ENCODE assay signal across 1 cellular context in genomic region chr5:154840435-154841272, GRCh38.
A peak's percentile ranks its signal among the peaks of the same experiment; 100 is the strongest.
TF ChIP-seq lines count a peak whose summit lies in the region.

No MANE protein-coding gene starts in this region.

TF ChIP-seq in K562, 482 proteins besides CTCF, POLR2A, EP300 and RAD21 (continued from another document):
- TF ChIP-seq JUND (IDR thresholded peaks at IDR 0.05; ENCODE audit: borderline replicate concordance, low read depth, low read length): peak; percentile 84
- TF ChIP-seq JUND (tag; IDR thresholded peaks at IDR 0.05; ENCODE audit: borderline replicate concordance, low read depth, low read length): peak; percentile 78; the same call in 2 of the 3 replicates
- TF ChIP-seq NFE2 (IDR thresholded peaks at IDR 0.05; ENCODE audit: low read depth): 0 out of 2 replicates have a peak, but pooled peaks have one; percentile 14
- no peak for TF ChIP-seq MCM7 (IDR thresholded peaks at IDR 0.05)
- TF ChIP-seq CBX3 (IDR thresholded peaks at IDR 0.05; ENCODE audit: borderline replicate concordance in 1 of 2, low read length in 2 of 2): peak in 1 of 2 experiments; percentile 73; a peak in 1 of 3 replicates
- TF ChIP-seq PRDM10 (IDR thresholded peaks at IDR 0.05; ENCODE audit: partially characterized antibody): peak; percentile 49
- TF ChIP-seq CCNT2 (IDR thresholded peaks at IDR 0.05; ENCODE audit: borderline replicate concordance, extremely low read depth, insufficient read length, low read depth, low read length): peak; percentile 57
- peak; percentile 92 for TF ChIP-seq ZNF121 (CRISPR knock-in tag; conservative IDR thresholded peaks at IDR 0.05)
- peak in 1 of 2 experiments; percentile 65; a peak in 1 of 4 replicates for TF ChIP-seq ARNT (IDR thresholded peaks at IDR 0.05)
- TF ChIP-seq ZNF124 (CRISPR knock-in tag; IDR thresholded peaks at IDR 0.05): no peak
- TF ChIP-seq, protein P1, sequence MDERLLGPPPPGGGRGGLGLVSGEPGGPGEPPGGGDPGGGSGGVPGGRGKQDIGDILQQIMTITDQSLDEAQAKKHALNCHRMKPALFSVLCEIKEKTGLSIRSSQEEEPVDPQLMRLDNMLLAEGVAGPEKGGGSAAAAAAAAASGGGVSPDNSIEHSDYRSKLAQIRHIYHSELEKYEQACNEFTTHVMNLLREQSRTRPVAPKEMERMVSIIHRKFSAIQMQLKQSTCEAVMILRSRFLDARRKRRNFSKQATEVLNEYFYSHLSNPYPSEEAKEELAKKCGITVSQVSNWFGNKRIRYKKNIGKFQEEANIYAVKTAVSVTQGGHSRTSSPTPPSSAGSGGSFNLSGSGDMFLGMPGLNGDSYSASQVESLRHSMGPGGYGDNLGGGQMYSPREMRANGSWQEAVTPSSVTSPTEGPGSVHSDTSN (CRISPR knock-in tag; IDR thresholded peaks at IDR 0.05; ENCODE audit: low read depth): no peak
- TF ChIP-seq, protein P1 (tag; conservative IDR thresholded peaks at IDR 0.05; ENCODE audit: low read depth): peak; percentile 62; the same call in 1 of the 2 replicates
- TF ChIP-seq, protein P2, sequence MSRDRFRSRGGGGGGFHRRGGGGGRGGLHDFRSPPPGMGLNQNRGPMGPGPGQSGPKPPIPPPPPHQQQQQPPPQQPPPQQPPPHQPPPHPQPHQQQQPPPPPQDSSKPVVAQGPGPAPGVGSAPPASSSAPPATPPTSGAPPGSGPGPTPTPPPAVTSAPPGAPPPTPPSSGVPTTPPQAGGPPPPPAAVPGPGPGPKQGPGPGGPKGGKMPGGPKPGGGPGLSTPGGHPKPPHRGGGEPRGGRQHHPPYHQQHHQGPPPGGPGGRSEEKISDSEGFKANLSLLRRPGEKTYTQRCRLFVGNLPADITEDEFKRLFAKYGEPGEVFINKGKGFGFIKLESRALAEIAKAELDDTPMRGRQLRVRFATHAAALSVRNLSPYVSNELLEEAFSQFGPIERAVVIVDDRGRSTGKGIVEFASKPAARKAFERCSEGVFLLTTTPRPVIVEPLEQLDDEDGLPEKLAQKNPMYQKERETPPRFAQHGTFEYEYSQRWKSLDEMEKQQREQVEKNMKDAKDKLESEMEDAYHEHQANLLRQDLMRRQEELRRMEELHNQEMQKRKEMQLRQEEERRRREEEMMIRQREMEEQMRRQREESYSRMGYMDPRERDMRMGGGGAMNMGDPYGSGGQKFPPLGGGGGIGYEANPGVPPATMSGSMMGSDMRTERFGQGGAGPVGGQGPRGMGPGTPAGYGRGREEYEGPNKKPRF (IDR thresholded peaks at IDR 0.05; ENCODE audit: low read depth, low read length): no peak
- TF ChIP-seq ZNF644 (tag; IDR thresholded peaks at IDR 0.05; ENCODE audit: low read depth): 0 out of 2 replicates have a peak, but pooled peaks have one; percentile 64
- no peak for TF ChIP-seq ZNF354B (CRISPR knock-in tag; IDR thresholded peaks at IDR 0.05)
- TF ChIP-seq CHCHD3 (CRISPR knock-in tag; IDR thresholded peaks at IDR 0.05): no peak; the same call in 1 of the 2 replicates
- no peak for TF ChIP-seq ZNF316 (IDR thresholded peaks at IDR 0.05)
- peak; percentile 71; the same call in 1 of the 2 replicates for TF ChIP-seq FOXM1 (IDR thresholded peaks at IDR 0.05; ENCODE audit: low read depth)
- no peak for TF ChIP-seq FOXM1 (CRISPR knock-in tag; IDR thresholded peaks at IDR 0.05; ENCODE audit: low read depth)
- TF ChIP-seq, protein P3, sequence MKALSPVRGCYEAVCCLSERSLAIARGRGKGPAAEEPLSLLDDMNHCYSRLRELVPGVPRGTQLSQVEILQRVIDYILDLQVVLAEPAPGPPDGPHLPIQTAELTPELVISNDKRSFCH (CRISPR knock-in tag; IDR thresholded peaks at IDR 0.05): no peak
- TF ChIP-seq, protein P3 (tag; IDR thresholded peaks at IDR 0.05): peak; percentile 91
- peak; percentile 60 for TF ChIP-seq CXXC5 (CRISPR knock-in tag; IDR thresholded peaks at IDR 0.05)
- no peak for TF ChIP-seq PHF21A (IDR thresholded peaks at IDR 0.05; ENCODE audit: borderline replicate concordance, low read depth)
- no peak for TF ChIP-seq PRPF4 (IDR thresholded peaks at IDR 0.05; ENCODE audit: insufficient read depth, low read depth, low read length, poor library complexity, severe bottlenecking)
- TF ChIP-seq, protein P4, sequence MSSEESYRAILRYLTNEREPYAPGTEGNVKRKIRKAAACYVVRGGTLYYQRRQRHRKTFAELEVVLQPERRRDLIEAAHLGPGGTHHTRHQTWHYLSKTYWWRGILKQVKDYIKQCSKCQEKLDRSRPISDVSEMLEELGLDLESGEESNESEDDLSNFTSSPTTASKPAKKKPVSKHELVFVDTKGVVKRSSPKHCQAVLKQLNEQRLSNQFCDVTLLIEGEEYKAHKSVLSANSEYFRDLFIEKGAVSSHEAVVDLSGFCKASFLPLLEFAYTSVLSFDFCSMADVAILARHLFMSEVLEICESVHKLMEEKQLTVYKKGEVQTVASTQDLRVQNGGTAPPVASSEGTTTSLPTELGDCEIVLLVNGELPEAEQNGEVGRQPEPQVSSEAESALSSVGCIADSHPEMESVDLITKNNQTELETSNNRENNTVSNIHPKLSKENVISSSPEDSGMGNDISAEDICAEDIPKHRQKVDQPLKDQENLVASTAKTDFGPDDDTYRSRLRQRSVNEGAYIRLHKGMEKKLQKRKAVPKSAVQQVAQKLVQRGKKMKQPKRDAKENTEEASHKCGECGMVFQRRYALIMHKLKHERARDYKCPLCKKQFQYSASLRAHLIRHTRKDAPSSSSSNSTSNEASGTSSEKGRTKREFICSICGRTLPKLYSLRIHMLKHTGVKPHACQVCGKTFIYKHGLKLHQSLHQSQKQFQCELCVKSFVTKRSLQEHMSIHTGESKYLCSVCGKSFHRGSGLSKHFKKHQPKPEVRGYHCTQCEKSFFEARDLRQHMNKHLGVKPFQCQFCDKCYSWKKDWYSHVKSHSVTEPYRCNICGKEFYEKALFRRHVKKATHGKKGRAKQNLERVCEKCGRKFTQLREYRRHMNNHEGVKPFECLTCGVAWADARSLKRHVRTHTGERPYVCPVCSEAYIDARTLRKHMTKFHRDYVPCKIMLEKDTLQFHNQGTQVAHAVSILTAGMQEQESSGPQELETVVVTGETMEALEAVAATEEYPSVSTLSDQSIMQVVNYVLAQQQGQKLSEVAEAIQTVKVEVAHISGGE (CRISPR knock-in tag; IDR thresholded peaks at IDR 0.05): peak in 1 of 3 experiments; percentile 72; a peak in 2 of 6 replicates
- TF ChIP-seq RFX7 (CRISPR knock-in tag; IDR thresholded peaks at IDR 0.05): no peak
- 0 out of 2 replicates have a peak, but pooled peaks have one; percentile 29 for TF ChIP-seq CREB3 (tag; conservative IDR thresholded peaks at IDR 0.05; ENCODE audit: low read depth)
- TF ChIP-seq ZKSCAN1 (IDR thresholded peaks at IDR 0.05; ENCODE audit: low read depth, low read length): 0 out of 2 replicates have a peak, but pooled peaks have one; percentile 63
- TF ChIP-seq HNRNPUL1 (IDR thresholded peaks at IDR 0.05; ENCODE audit: low read length): no peak
- peak in 1 of 2 experiments; percentile 35; a peak in 1 of 4 replicates for TF ChIP-seq MNT (conservative IDR thresholded peaks at IDR 0.05)
- peak; percentile 48; the same call in 1 of the 2 replicates for TF ChIP-seq BCOR (IDR thresholded peaks at IDR 0.05)
- peak; percentile 92 for TF ChIP-seq NCOR1 (IDR thresholded peaks at IDR 0.05)
- TF ChIP-seq, protein P5, sequence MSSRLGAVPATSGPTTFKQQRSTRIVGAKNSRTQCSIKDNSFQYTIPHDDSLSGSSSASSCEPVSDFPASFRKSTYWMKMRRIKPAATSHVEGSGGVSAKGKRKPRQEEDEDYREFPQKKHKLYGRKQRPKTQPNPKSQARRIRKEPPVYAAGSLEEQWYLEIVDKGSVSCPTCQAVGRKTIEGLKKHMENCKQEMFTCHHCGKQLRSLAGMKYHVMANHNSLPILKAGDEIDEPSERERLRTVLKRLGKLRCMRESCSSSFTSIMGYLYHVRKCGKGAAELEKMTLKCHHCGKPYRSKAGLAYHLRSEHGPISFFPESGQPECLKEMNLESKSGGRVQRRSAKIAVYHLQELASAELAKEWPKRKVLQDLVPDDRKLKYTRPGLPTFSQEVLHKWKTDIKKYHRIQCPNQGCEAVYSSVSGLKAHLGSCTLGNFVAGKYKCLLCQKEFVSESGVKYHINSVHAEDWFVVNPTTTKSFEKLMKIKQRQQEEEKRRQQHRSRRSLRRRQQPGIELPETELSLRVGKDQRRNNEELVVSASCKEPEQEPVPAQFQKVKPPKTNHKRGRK (tag; IDR thresholded peaks at IDR 0.05): no peak
- 0 out of 2 replicates have a peak, but pooled peaks have one; percentile 49 for TF ChIP-seq ESRRA (IDR thresholded peaks at IDR 0.05; ENCODE audit: borderline replicate concordance, low read depth)
- TF ChIP-seq ZNF239 (CRISPR knock-in tag; IDR thresholded peaks at IDR 0.05): peak; percentile 12; the same call in 1 of the 2 replicates
- TF ChIP-seq DACH1 (IDR thresholded peaks at IDR 0.05; ENCODE audit: partially characterized antibody): no peak
- TF ChIP-seq CBX1 (IDR thresholded peaks at IDR 0.05; ENCODE audit: low read depth): no peak
